In genomic region chr19:38250821-38251563, GRCh38 we compare ENCODE assay signal across 1 cellular context.
TF ChIP-seq lines count a peak whose summit lies in the region.

No MANE protein-coding gene starts in this region.

TF ChIP-seq in HepG2, 621 proteins besides CTCF, POLR2A, EP300 and RAD21 (continued from another document and continues in another):
- no peak for TF ChIP-seq ZNF407 (CRISPR knock-in tag; IDR thresholded peaks at IDR 0.05; ENCODE audit: not compliant biosample characterization)
- TF ChIP-seq ZFP36 (IDR thresholded peaks at IDR 0.05; ENCODE audit: borderline replicate concordance, low read depth, low read length, partially characterized antibody): no peak
- no peak for TF ChIP-seq ZBTB42 (CRISPR knock-in tag; IDR thresholded peaks at IDR 0.05)
- TF ChIP-seq LCORL (IDR thresholded peaks at IDR 0.05): no peak
- TF ChIP-seq LCORL (CRISPR knock-in tag; IDR thresholded peaks at IDR 0.05): no peak
- TF ChIP-seq RERE (CRISPR knock-in tag; IDR thresholded peaks at IDR 0.05; ENCODE audit: low read depth): peak; percentile 90
- TF ChIP-seq BCLAF1 (IDR thresholded peaks at IDR 0.05): no peak
- no peak for TF ChIP-seq ZNF260 (CRISPR knock-in tag; IDR thresholded peaks at IDR 0.05; ENCODE audit: borderline replicate concordance, low read depth)
- TF ChIP-seq ZBED4 (CRISPR knock-in tag; IDR thresholded peaks at IDR 0.05; ENCODE audit: borderline replicate concordance): no peak
- TF ChIP-seq ZNF484 (CRISPR knock-in tag; IDR thresholded peaks at IDR 0.05; ENCODE audit: borderline replicate concordance, low read depth): no peak
- peak; percentile 98 for TF ChIP-seq HHEX (CRISPR knock-in tag; IDR thresholded peaks at IDR 0.05)
- no peak for TF ChIP-seq ZNF326 (CRISPR knock-in tag; IDR thresholded peaks at IDR 0.05; ENCODE audit: borderline replicate concordance)
- TF ChIP-seq TFE3 (CRISPR knock-in tag; IDR thresholded peaks at IDR 0.05): peak; percentile 20; the same call in 1 of the 2 replicates
- no peak for TF ChIP-seq ZNF766 (CRISPR knock-in tag; IDR thresholded peaks at IDR 0.05; ENCODE audit: borderline replicate concordance)
- no peak for TF ChIP-seq ZNF780A (CRISPR knock-in tag; IDR thresholded peaks at IDR 0.05)
- TF ChIP-seq ZNF543 (CRISPR knock-in tag; IDR thresholded peaks at IDR 0.05): no peak
- no peak for TF ChIP-seq MED8 (CRISPR knock-in tag; IDR thresholded peaks at IDR 0.05; ENCODE audit: insufficient replicate concordance)
- no peak for TF ChIP-seq JUN (CRISPR knock-in tag; IDR thresholded peaks at IDR 0.05)
- TF ChIP-seq ZFP82 (CRISPR knock-in tag; IDR thresholded peaks at IDR 0.05; ENCODE audit: borderline replicate concordance): no peak
- no peak for TF ChIP-seq GPBP1L1 (CRISPR knock-in tag; IDR thresholded peaks at IDR 0.05)
- no peak for TF ChIP-seq ZNF841 (CRISPR knock-in tag; IDR thresholded peaks at IDR 0.05; ENCODE audit: borderline replicate concordance)
- no peak for TF ChIP-seq ZFAT (CRISPR knock-in tag; conservative IDR thresholded peaks at IDR 0.05)
- TF ChIP-seq KLF12 (CRISPR knock-in tag; IDR thresholded peaks at IDR 0.05; ENCODE audit: borderline replicate concordance): no peak
